In genomic region chr11:121159721-121160120, GRCh38 we compare ENCODE assay signal across 22 cellular contexts.
"Had no signal": no experiment of that assay in that cellular context is flagged by ENCODE, and none has a peak within 500 bp of the region (broad histone marks: within the 10 kb centered on the region; RNA-seq: fewer than 3 reads in every experiment).

No MANE protein-coding gene starts in this region.

- H3K4me1 Mint-ChIP-seq: stimulated activated memory B cell treated with anti-CD40 and anti-IgM and Interleukin-4, amounts not matched to agents 10 μg/mL and 1 μg/mL and 100 μg/mL, for 72 hours had no signal

- H3K27me3 Mint-ChIP-seq: stimulated activated memory B cell treated with anti-CD40 and anti-IgM and Interleukin-4, amounts not matched to agents 10 μg/mL and 1 μg/mL and 100 μg/mL, for 72 hours; stimulated activated naive CD8-positive, alpha-beta T cell treated with anti-CD3 and anti-CD28 coated beads, Interleukin-15, Interleukin-2, amounts not matched to agents 100 ng/mL and 50 ng/mL, for 24 hours had no signal

- H3K4me3 Mint-ChIP-seq: naive thymus-derived CD4-positive, alpha-beta T cell; stimulated activated memory B cell treated with anti-CD40 and anti-IgM and Interleukin-4, amounts not matched to agents 10 μg/mL and 1 μg/mL and 100 μg/mL, for 72 hours; stimulated activated naive CD8-positive, alpha-beta T cell treated with anti-CD3 and anti-CD28 coated beads, Interleukin-15, Interleukin-2, amounts not matched to agents 100 ng/mL and 50 ng/mL, for 24 hours had no signal

- ATAC-seq: esophagus mucosa; gastrocnemius medialis; heart right ventricle; naive thymus-derived CD4-positive, alpha-beta T cell; psoas muscle; sciatic nerve; stimulated activated memory B cell treated with anti-CD40 and anti-IgM and Interleukin-4, amounts not matched to agents 10 μg/mL and 1 μg/mL and 100 μg/mL, for 72 hours had no signal

- H3K9me3 ChIP-seq: gastrocnemius medialis, heart right ventricle, neutrophil, psoas muscle, spleen, tibial artery, upper lobe of left lung, uterus had no signal

- H3K4me3 ChIP-seq: dorsolateral prefrontal cortex, gastrocnemius medialis, heart right ventricle, psoas muscle, spleen, tibial artery, upper lobe of left lung, uterus had no signal

- H3K27ac Mint-ChIP-seq: naive thymus-derived CD4-positive, alpha-beta T cell; stimulated activated memory B cell treated with anti-CD40 and anti-IgM and Interleukin-4, amounts not matched to agents 10 μg/mL and 1 μg/mL and 100 μg/mL, for 72 hours; stimulated activated naive CD8-positive, alpha-beta T cell treated with anti-CD3 and anti-CD28 coated beads, Interleukin-15, Interleukin-2, amounts not matched to agents 100 ng/mL and 50 ng/mL, for 24 hours had no signal

- H3K36me3 Mint-ChIP-seq: stimulated activated memory B cell treated with anti-CD40 and anti-IgM and Interleukin-4, amounts not matched to agents 10 μg/mL and 1 μg/mL and 100 μg/mL, for 72 hours had no signal

- DNase-seq: dorsolateral prefrontal cortex; effector CD8-positive, alpha-beta T cell; gastrocnemius medialis; heart right ventricle; hypothalamus; kidney glomerular epithelial cell; mammary epithelial cell; naive thymus-derived CD4-positive, alpha-beta T cell; psoas muscle; retina; spleen; stimulated activated CD4-positive, alpha-beta T cell treated with anti-CD3 and anti-CD28 coated beads, Interleukin-15, amount 100 ng/mL, for 24 hours; stimulated activated CD4-positive, alpha-beta T cell treated with anti-CD3 and anti-CD28 coated beads, Interleukin-1b, Interleukin-23, amount 100 ng/mL, for 48 hours; stimulated activated CD4-positive, alpha-beta T cell treated with anti-CD3 and anti-CD28 coated beads, Interleukin-4, amount 100 ng/mL, for 24 hours; tibial artery; upper lobe of left lung; uterus had no signal
